In the genomic region with DNA sequence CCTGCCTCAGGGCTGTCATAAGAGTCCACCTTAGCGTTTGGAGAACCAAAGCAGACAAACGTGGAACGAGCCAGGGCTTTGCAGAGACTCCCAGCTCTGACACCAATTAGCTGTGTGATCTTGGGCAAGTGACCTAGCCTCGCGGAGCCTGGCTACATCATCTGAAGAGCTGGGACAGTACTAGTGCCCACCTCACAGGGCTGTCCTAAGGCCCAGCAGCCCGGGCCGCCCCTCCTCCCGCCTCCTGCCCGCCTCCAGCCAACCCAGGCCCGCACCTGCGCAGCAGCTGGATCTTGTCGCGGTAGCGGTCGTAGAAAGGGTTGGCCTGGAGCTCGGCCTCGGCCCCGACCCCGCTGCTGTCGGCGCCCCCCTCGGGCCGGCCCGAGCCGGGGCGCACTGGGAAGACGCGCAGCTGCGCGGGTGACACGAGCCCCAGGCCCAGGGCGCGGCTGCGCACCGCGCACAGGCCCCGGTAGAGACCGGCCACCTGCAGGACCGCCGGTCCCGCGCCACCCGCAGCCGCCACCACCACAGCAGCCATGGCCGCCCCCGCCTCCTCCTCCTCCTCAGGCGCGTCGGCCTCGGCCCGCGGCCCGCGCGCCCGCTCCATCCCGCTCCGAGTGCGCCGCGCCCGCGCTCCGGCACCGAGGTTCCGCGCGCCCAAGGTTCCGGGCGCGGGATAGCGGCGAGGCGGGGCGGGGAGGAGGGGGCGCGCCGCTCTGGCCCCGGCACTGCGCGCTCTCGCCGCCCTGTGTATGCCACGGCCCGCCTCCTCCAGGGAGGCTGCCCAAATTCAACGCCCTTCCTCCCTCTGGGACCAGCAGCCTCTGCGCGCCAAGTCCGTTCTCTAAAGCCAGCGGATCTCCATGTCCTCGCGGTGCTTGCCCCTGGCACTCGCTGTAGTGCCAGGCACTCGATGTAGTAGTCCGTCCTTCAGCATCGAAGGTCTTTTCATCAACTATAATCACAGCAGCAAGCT, we compare ENCODE assay signal across 1 cellular context.
TF ChIP-seq lines count a peak whose summit lies in the region.

A gene with protein sequence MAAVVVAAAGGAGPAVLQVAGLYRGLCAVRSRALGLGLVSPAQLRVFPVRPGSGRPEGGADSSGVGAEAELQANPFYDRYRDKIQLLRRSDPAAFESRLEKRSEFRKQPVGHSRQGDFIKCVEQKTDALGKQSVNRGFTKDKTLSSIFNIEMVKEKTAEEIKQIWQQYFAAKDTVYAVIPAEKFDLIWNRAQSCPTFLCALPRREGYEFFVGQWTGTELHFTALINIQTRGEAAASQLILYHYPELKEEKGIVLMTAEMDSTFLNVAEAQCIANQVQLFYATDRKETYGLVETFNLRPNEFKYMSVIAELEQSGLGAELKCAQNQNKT (minus strand): TSS at position 583 of the 979 bp plus-strand sequence. CDS start 42 bp downstream, at position 541.

TF ChIP-seq in HepG2, 621 proteins besides CTCF, POLR2A, EP300 and RAD21 (continued from another document and continues in another):
- TF ChIP-seq, protein P1, sequence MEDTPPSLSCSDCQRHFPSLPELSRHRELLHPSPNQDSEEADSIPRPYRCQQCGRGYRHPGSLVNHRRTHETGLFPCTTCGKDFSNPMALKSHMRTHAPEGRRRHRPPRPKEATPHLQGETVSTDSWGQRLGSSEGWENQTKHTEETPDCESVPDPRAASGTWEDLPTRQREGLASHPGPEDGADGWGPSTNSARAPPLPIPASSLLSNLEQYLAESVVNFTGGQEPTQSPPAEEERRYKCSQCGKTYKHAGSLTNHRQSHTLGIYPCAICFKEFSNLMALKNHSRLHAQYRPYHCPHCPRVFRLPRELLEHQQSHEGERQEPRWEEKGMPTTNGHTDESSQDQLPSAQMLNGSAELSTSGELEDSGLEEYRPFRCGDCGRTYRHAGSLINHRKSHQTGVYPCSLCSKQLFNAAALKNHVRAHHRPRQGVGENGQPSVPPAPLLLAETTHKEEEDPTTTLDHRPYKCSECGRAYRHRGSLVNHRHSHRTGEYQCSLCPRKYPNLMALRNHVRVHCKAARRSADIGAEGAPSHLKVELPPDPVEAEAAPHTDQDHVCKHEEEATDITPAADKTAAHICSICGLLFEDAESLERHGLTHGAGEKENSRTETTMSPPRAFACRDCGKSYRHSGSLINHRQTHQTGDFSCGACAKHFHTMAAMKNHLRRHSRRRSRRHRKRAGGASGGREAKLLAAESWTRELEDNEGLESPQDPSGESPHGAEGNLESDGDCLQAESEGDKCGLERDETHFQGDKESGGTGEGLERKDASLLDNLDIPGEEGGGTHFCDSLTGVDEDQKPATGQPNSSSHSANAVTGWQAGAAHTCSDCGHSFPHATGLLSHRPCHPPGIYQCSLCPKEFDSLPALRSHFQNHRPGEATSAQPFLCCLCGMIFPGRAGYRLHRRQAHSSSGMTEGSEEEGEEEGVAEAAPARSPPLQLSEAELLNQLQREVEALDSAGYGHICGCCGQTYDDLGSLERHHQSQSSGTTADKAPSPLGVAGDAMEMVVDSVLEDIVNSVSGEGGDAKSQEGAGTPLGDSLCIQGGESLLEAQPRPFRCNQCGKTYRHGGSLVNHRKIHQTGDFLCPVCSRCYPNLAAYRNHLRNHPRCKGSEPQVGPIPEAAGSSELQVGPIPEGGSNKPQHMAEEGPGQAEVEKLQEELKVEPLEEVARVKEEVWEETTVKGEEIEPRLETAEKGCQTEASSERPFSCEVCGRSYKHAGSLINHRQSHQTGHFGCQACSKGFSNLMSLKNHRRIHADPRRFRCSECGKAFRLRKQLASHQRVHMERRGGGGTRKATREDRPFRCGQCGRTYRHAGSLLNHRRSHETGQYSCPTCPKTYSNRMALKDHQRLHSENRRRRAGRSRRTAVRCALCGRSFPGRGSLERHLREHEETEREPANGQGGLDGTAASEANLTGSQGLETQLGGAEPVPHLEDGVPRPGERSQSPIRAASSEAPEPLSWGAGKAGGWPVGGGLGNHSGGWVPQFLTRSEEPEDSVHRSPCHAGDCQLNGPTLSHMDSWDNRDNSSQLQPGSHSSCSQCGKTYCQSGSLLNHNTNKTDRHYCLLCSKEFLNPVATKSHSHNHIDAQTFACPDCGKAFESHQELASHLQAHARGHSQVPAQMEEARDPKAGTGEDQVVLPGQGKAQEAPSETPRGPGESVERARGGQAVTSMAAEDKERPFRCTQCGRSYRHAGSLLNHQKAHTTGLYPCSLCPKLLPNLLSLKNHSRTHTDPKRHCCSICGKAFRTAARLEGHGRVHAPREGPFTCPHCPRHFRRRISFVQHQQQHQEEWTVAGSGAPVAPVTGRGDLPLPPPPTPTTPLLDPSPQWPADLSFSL (CRISPR knock-in tag; IDR thresholded peaks at IDR 0.05): no peak
- TF ChIP-seq AKAP8 (CRISPR knock-in tag; IDR thresholded peaks at IDR 0.05): no peak
- TF ChIP-seq SIN3B (IDR thresholded peaks at IDR 0.05; ENCODE audit: low read length): 0 out of 2 replicates have a peak, but pooled peaks have one; percentile 41
- TF ChIP-seq EZH2 (conservative IDR thresholded peaks at IDR 0.05; ENCODE audit: low read depth, low read length): no peak
- 0 out of 2 replicates have a peak, but pooled peaks have one; percentile 22 for TF ChIP-seq ZXDC (CRISPR knock-in tag; IDR thresholded peaks at IDR 0.05)
- no peak for TF ChIP-seq ZNF577 (CRISPR knock-in tag; IDR thresholded peaks at IDR 0.05; ENCODE audit: borderline replicate concordance, low read depth)
- no peak for TF ChIP-seq ZNF879 (CRISPR knock-in tag; IDR thresholded peaks at IDR 0.05)
- no peak for TF ChIP-seq MYNN (CRISPR knock-in tag; IDR thresholded peaks at IDR 0.05; ENCODE audit: low read depth)
- peak; percentile 92 for TF ChIP-seq YY1 (IDR thresholded peaks at IDR 0.05; ENCODE audit: insufficient read depth, insufficient replicate concordance, low read depth, low read length)
- TF ChIP-seq MED13 (CRISPR knock-in tag; IDR thresholded peaks at IDR 0.05): no peak
- TF ChIP-seq PAX8 (CRISPR knock-in tag; IDR thresholded peaks at IDR 0.05; ENCODE audit: borderline replicate concordance): no peak
- TF ChIP-seq STAT5B (CRISPR knock-in tag; IDR thresholded peaks at IDR 0.05): no peak
- TF ChIP-seq ZNF292 (CRISPR knock-in tag; IDR thresholded peaks at IDR 0.05; ENCODE audit: borderline replicate concordance, low read depth): no peak
- TF ChIP-seq, protein P2, sequence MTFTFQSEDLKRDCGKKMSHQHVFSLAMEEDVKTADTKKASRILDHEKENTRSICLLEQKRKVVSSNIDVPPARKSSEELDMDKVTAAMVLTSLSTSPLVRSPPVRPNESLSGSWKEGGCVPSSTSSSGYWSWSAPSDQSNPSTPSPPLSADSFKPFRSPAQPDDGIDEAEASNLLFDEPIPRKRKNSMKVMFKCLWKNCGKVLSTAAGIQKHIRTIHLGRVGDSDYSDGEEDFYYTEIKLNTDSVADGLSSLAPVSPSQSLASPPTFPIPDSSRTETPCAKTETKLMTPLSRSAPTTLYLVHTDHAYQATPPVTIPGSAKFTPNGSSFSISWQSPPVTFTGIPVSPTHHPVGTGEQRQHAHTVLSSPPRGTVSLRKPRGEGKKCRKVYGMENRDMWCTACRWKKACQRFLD (CRISPR knock-in tag; IDR thresholded peaks at IDR 0.05; ENCODE audit: borderline replicate concordance): no peak
- no peak for TF ChIP-seq SP1 (IDR thresholded peaks at IDR 0.05)
- peak; percentile 47; the same call in 1 of the 2 replicates for TF ChIP-seq SP1 (CRISPR knock-in tag; IDR thresholded peaks at IDR 0.05)
- no peak for TF ChIP-seq ZNF589 (CRISPR knock-in tag; conservative IDR thresholded peaks at IDR 0.05)
- no peak for TF ChIP-seq GATA4 (IDR thresholded peaks at IDR 0.05; ENCODE audit: borderline replicate concordance, low read depth)
- TF ChIP-seq ASH2L (IDR thresholded peaks at IDR 0.05; ENCODE audit: insufficient read length, low read depth, low read length): peak; percentile 67
- TF ChIP-seq ZNF629 (CRISPR knock-in tag; conservative IDR thresholded peaks at IDR 0.05): no peak
- TF ChIP-seq SRSF1 (optimal IDR thresholded peaks at IDR 0.05; ENCODE audit: low read depth, low read length): no peak
- peak; percentile 24; the same call in 1 of the 2 replicates for TF ChIP-seq ZHX2 (IDR thresholded peaks at IDR 0.05; ENCODE audit: low read depth)
- no peak for TF ChIP-seq ZHX2 (CRISPR knock-in tag; IDR thresholded peaks at IDR 0.05; ENCODE audit: borderline replicate concordance)
- no peak for TF ChIP-seq ZSCAN30 (CRISPR knock-in tag; IDR thresholded peaks at IDR 0.05)
- TF ChIP-seq, protein P3, sequence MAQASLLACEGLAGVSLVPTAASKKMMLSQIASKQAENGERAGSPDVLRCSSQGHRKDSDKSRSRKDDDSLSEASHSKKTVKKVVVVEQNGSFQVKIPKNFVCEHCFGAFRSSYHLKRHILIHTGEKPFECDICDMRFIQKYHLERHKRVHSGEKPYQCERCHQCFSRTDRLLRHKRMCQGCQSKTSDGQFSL (CRISPR knock-in tag; IDR thresholded peaks at IDR 0.05): no peak
- TF ChIP-seq HOXA9 (CRISPR knock-in tag; IDR thresholded peaks at IDR 0.05; ENCODE audit: borderline replicate concordance): no peak
- TF ChIP-seq ZNF777 (CRISPR knock-in tag; IDR thresholded peaks at IDR 0.05): peak; percentile 62
- TF ChIP-seq, protein P4, sequence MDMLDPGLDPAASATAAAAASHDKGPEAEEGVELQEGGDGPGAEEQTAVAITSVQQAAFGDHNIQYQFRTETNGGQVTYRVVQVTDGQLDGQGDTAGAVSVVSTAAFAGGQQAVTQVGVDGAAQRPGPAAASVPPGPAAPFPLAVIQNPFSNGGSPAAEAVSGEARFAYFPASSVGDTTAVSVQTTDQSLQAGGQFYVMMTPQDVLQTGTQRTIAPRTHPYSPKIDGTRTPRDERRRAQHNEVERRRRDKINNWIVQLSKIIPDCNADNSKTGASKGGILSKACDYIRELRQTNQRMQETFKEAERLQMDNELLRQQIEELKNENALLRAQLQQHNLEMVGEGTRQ (IDR thresholded peaks at IDR 0.05; ENCODE audit: low read depth, low read length): no peak
- TF ChIP-seq, protein P4 (CRISPR knock-in tag; IDR thresholded peaks at IDR 0.05; ENCODE audit: borderline replicate concordance): no peak; the same call in 1 of the 2 replicates
- TF ChIP-seq ESRRA (CRISPR knock-in tag; IDR thresholded peaks at IDR 0.05; ENCODE audit: low read depth): no peak
- TF ChIP-seq POLR2AphosphoS2 (IDR thresholded peaks at IDR 0.05; ENCODE audit: low read depth, low read length): no peak
